Comparison of ENCODE assay signal across 9 cellular contexts in the genomic region with DNA sequence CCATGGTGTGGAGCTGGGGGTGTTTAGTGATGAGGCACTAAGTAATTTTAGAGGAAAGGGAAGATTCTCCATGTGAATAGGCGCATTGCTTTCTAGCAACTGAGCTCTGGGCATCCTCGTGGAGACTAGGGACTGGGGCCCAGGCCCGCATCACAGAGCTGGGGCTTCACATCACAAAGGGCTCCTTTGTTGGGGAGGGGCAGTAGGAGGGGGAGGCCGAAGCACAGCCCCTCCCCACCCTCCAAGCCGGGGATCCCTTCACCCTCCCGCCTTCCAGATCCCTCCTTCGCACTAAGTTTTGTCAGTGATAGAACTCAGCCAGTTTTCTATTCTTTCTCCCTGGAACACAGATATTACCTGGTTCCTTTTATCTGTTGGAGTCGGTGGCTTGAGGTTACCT. TPM values are rescaled to one million over a fixed set of nuclear protein-coding genes. Genes with fewer than 3 reads are reported as not detected.
"Had no signal": no experiment of that assay in that cellular context is flagged by ENCODE, and none has a peak within 500 bp of the region (broad histone marks: within the 10 kb centered on the region; RNA-seq: fewer than 3 reads in every experiment).

A gene (minus strand): TSS at position 101 of the 400 bp plus-strand sequence. CDS start 29 bp downstream, at position 72.

RNA-seq across cellular contexts. Expression of the gene that starts here (rescaled TPM):
- total RNA-seq: activated B cell treated with CpG ODN at 0.5 μM for 24 hours; activated CD4-positive, alpha-beta memory T cell treated with anti-CD3 and anti-CD28 coated beads for 36 hours; activated CD4-positive, alpha-beta memory T cell treated with anti-CD3 and anti-CD28 coated beads, Interleukin-2, amount 10 ng/mL, durations not matched to agents 7 days and 5 days; activated CD8-positive, alpha-beta memory T cell treated with anti-CD3 and anti-CD28 coated beads, Interleukin-2, amount 10 ng/mL, durations not matched to agents 7 days and 5 days; activated CD8-positive, alpha-beta T cell treated with anti-CD3 and anti-CD28 coated beads, Interleukin-2, amount 10 ng/mL, durations not matched to agents 7 days and 5 days; T-cell; T-helper 1 cell treated with Interleukin-12 subunit alpha and Interleukin-12 subunit beta and Interleukin-4 antibody, amounts not matched to agents 30 ng/mL and 1 ng/mL, for 36 hours; T-helper 17 cell; T-helper 2 cell treated with Interferon-gamma antibody and Interleukin-4, amounts not matched to agents 100 ng/mL and 5 ng/mL, for 36 hours had no signal
